Comparison of ENCODE assay signal across 13 cellular contexts in the genomic region with DNA sequence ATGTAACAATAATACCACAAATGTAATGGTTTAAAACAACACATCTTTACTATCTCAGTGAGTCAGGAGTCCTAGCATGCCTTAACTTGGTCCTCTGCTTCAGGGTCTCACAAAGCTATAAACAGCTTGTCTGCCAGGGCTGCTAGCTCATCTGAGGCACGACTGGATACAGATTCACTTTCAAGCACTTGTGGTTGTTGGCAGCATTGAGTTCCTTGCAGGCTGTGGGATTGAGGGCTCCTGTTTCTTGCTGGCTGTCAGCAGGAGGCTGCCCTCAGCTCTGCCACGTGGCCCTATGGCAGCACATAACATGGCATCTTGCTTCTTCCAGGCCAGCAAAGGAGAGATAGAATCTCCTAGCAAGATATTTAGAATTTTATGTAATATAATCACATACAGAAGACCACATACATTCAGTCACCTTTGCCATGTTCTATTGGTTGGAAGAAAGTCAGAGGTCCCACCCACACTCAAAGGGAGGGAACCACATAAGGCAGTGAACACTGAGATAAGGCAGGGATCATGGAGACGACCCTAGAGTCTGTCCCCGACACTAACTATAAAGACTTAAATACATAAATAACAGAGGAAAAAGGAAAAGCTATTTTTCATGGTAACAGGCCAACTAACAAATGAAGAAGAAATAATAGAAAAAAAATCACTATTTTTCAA. TPM values are rescaled to one million over a fixed set of nuclear protein-coding genes. Genes with fewer than 3 reads are reported as not detected.
DNase-seq lines count a peak whose midpoint lies in the region; ATAC-seq and TF ChIP-seq lines count a peak whose summit lies in the region.
"Had no signal": no experiment of that assay in that cellular context is flagged by ENCODE, and none has a peak within 500 bp of the region (broad histone marks: within the 10 kb centered on the region; RNA-seq: fewer than 3 reads in every experiment).

No MANE protein-coding gene starts in this region.

- no peak overlapping the region for H3K18ac ChIP-seq in H9 (ENCODE audit: insufficient read length, low read depth, low read length)

- CTCF ChIA-PET in activated CD8-positive, alpha-beta T cell treated with anti-CD3 and anti-CD28 coated beads, Interleukin-2, amount 10 ng/mL, durations not matched to agents 7 days and 5 days (lab: Charles Lee), result no interaction called here

- no peak overlapping the region for H3K27ac ChIP-seq in ACC112 (ENCODE audit: low read depth, low read length)
- H3K27ac ChIP-seq in H9 (ENCODE audit: insufficient read length, low read depth, low read length), result no peak overlapping the region
- no peak overlapping the region for H3K27ac ChIP-seq in foreskin keratinocyte
- H3K27ac ChIP-seq in WERI-Rb-1, result no peak overlapping the region
- H3K27ac ChIP-seq: vagina had no signal

- H3K23me2 ChIP-seq in H9 (ENCODE audit: insufficient read length, low read depth, low read length, poor library complexity, severe bottlenecking), result peaks cover 3% of the 10 kb centered on the region

- H3K4me2 ChIP-seq in H9 (ENCODE audit: insufficient read depth, insufficient read length, low read length), result no peak overlapping the region

- H3K27me3 ChIP-seq in ACC112 (ENCODE audit: insufficient read depth, low read length) (no peaks in the 10 kb centered on the region), H9 (ENCODE audit: insufficient read depth, low read length) (no peaks in the 10 kb centered on the region), foreskin keratinocyte (no peaks in the 10 kb centered on the region), WERI-Rb-1 (ENCODE audit: insufficient read depth, low read depth, severe bottlenecking) (no peaks in the 10 kb centered on the region)
- H3K27me3 ChIP-seq: vagina had no signal

- no peak overlapping the region for H2BK12ac ChIP-seq in H9 (ENCODE audit: insufficient read length, low read depth, low read length)

- H3K27me3 Mint-ChIP-seq in H9 (ENCODE audit: low read depth), result no peaks in the 10 kb centered on the region
- no peaks in the 10 kb centered on the region for H3K27me3 Mint-ChIP-seq in activated CD8-positive, alpha-beta T cell treated with anti-CD3 and anti-CD28 coated beads, Interleukin-2, amount 10 ng/mL, durations not matched to agents 7 days and 5 days (ENCODE audit: low read depth)
- H3K27me3 Mint-ChIP-seq: progenitor cell of endocrine pancreas had no signal

- POLR2A ChIA-PET in activated CD8-positive, alpha-beta T cell treated with anti-CD3 and anti-CD28 coated beads, Interleukin-2, amount 10 ng/mL, durations not matched to agents 7 days and 5 days (lab: Charles Lee), result no interaction called here

- no peak overlapping the region for H3K9ac ChIP-seq in H9 (ENCODE audit: extremely low read depth, insufficient read length, low read length)

- H3K23ac ChIP-seq in H9 (ENCODE audit: insufficient read length, low read depth, low read length), result no peak overlapping the region

- H3K4ac ChIP-seq in H9 (ENCODE audit: low read depth, low read length), result no peak overlapping the region

- H4K20me1 ChIP-seq in H9 (ENCODE audit: control insufficient read depth, insufficient read depth, insufficient read length), result no peaks in the 10 kb centered on the region

- peak overlapping the region; percentile 55 for H2AFZ ChIP-seq in ACC112 (ENCODE audit: low read length, unreplicated experiment)
- peak overlapping the region; percentile 22 for H2AFZ ChIP-seq in H9 (ENCODE audit: low read length)

- no peak overlapping the region for H2BK120ac ChIP-seq in H9 (ENCODE audit: low read depth, low read length, poor library complexity, severe bottlenecking)

- H3K4me3 Mint-ChIP-seq in H9, result no peak overlapping the region
- H3K4me3 Mint-ChIP-seq in activated CD8-positive, alpha-beta T cell treated with anti-CD3 and anti-CD28 coated beads, Interleukin-2, amount 10 ng/mL, durations not matched to agents 7 days and 5 days, result no peak overlapping the region
- H3K4me3 Mint-ChIP-seq: CD14-positive monocyte had no signal

- no peak overlapping the region for H2AK5ac ChIP-seq in H9 (ENCODE audit: insufficient read length, low read length)

- DNase-seq in H9 (peak; percentile 34), T1000 (lab: John Stamatoyannopoulos, UW) (peak; percentile 5), foreskin keratinocyte (peak; percentile 50 to 89), amygdala (lab: John Stamatoyannopoulos, UW) (no peak), WERI-Rb-1 (no peak)
- no peak for DNase-seq in activated CD8-positive, alpha-beta T cell treated with anti-CD3 and anti-CD28 coated beads, Interleukin-2, amount 10 ng/mL, durations not matched to agents 7 days and 5 days
- DNase-seq: activated CD4-positive, CD25-positive, alpha-beta regulatory T cell; activated gamma-delta T cell had no signal

- H4K5ac ChIP-seq in H9 (ENCODE audit: insufficient read length, low read depth, low read length), result no peak overlapping the region

- H3K9me3 Mint-ChIP-seq in H9, result peaks cover 0 to 3% of the 10 kb centered on the region in 2 experiments; a peak in 2 of 5 replicates
- H3K9me3 Mint-ChIP-seq in activated CD8-positive, alpha-beta T cell treated with anti-CD3 and anti-CD28 coated beads, Interleukin-2, amount 10 ng/mL, durations not matched to agents 7 days and 5 days (ENCODE audit: insufficient read depth), result no peaks in the 10 kb centered on the region
- H3K9me3 Mint-ChIP-seq: CD14-positive monocyte had no signal

- no CpG with 5 or more reads among the region's 4 CpGs for WGBS in H9 (ENCODE audit: extremely low coverage, insufficient read length, low lambda C conversion rate)

- peak; percentile 78 for ATAC-seq in foreskin keratinocyte
- ATAC-seq in activated CD8-positive, alpha-beta T cell treated with anti-CD3 and anti-CD28 coated beads, Interleukin-2, amount 10 ng/mL, durations not matched to agents 7 days and 5 days, result no peak
- no peak for ATAC-seq in HG02623 (IDR thresholded peaks at IDR 0.05; ENCODE audit: unreplicated experiment)

- no peak for TF ChIP-seq CTCF in H9 (conservative IDR thresholded peaks at IDR 0.05)
- no peak for TF ChIP-seq CTCF in foreskin keratinocyte (conservative IDR thresholded peaks at IDR 0.05)
- no peak for TF ChIP-seq CTCF in WERI-Rb-1 (IDR thresholded peaks at IDR 0.05; ENCODE audit: low read depth, low read length)

- 0 out of 7 replicates have a peak overlapping the region, but pooled peaks of 1 of the 3 experiments have one; percentile 10 for H3K27ac Mint-ChIP-seq in H9
- no peak overlapping the region for H3K27ac Mint-ChIP-seq in activated CD8-positive, alpha-beta T cell treated with anti-CD3 and anti-CD28 coated beads, Interleukin-2, amount 10 ng/mL, durations not matched to agents 7 days and 5 days
- H3K27ac Mint-ChIP-seq: CD14-positive monocyte, progenitor cell of endocrine pancreas had no signal

- no peaks in the 10 kb centered on the region for H3K79me1 ChIP-seq in H9 (ENCODE audit: insufficient read depth, low read depth, low read length, poor library complexity, severe bottlenecking)

- no peak overlapping the region for H2BK15ac ChIP-seq in H9 (ENCODE audit: low read depth, low read length)

- H3K4me3 ChIP-seq in ACC112 (ENCODE audit: low read depth, low read length) (no peak overlapping the region), WERI-Rb-1 (ENCODE audit: low read depth, low read length) (no peak overlapping the region)
- H3K4me3 ChIP-seq: vagina had no signal

- H3T11ph ChIP-seq in H9 (ENCODE audit: low read length), result no peak overlapping the region

- H4K91ac ChIP-seq in H9 (ENCODE audit: insufficient read length, low read depth, low read length), result no peak overlapping the region

- H3K36me3 ChIP-seq in ACC112 (ENCODE audit: insufficient read depth, low read length), result no peaks in the 10 kb centered on the region
- no peaks in the 10 kb centered on the region for H3K36me3 ChIP-seq in WERI-Rb-1
- H3K36me3 ChIP-seq: vagina had no signal

- H3K9me3 ChIP-seq in H9 (ENCODE audit: control insufficient read depth, low read depth, low read length) (no peaks in the 10 kb centered on the region), WERI-Rb-1 (ENCODE audit: severe bottlenecking) (no peaks in the 10 kb centered on the region)
- H3K9me3 ChIP-seq: vagina had no signal

- H3K36me3 Mint-ChIP-seq in H9 (ENCODE audit: insufficient read depth in 1 of 3, low read depth in 3 of 3), result peaks cover 0 to 2% (median 0%) of the 10 kb centered on the region in 3 experiments; a peak in 1 of 7 replicates
- no peaks in the 10 kb centered on the region for H3K36me3 Mint-ChIP-seq in activated CD8-positive, alpha-beta T cell treated with anti-CD3 and anti-CD28 coated beads, Interleukin-2, amount 10 ng/mL, durations not matched to agents 7 days and 5 days (ENCODE audit: low read depth)
- H3K36me3 Mint-ChIP-seq: CD14-positive monocyte had no signal

- no peaks in the 10 kb centered on the region for H3K4me1 Mint-ChIP-seq in H9
- no peaks in the 10 kb centered on the region for H3K4me1 Mint-ChIP-seq in activated CD8-positive, alpha-beta T cell treated with anti-CD3 and anti-CD28 coated beads, Interleukin-2, amount 10 ng/mL, durations not matched to agents 7 days and 5 days (ENCODE audit: low read depth)
- H3K4me1 Mint-ChIP-seq: CD14-positive monocyte had no signal

- H2BK20ac ChIP-seq in H9 (ENCODE audit: low read depth, low read length, poor library complexity, severe bottlenecking), result no peak overlapping the region

- H3K56ac ChIP-seq in H9 (ENCODE audit: insufficient read length, low read depth, low read length), result no peak overlapping the region

- no peak overlapping the region for H2BK5ac ChIP-seq in H9 (ENCODE audit: insufficient read length, low read length)

- H3K79me2 ChIP-seq in ACC112 (ENCODE audit: control insufficient read depth, insufficient read depth, low read length, unreplicated experiment) (no peaks in the 10 kb centered on the region), H9 (ENCODE audit: insufficient read depth, low read length) (no peaks in the 10 kb centered on the region)

- no peak overlapping the region for H4K8ac ChIP-seq in H9 (replicated peaks; ENCODE audit: insufficient read length, low read depth, low read length)

- no peak overlapping the region for H3K14ac ChIP-seq in H9 (ENCODE audit: insufficient read depth, low read length)

- H3K4me1 ChIP-seq in ACC112 (ENCODE audit: control insufficient read depth, insufficient read depth, low read length, unreplicated experiment) (peaks cover 5% of the 10 kb centered on the region), H9 (ENCODE audit: insufficient read depth, low read length) (no peaks in the 10 kb centered on the region), foreskin keratinocyte (no peaks in the 10 kb centered on the region)
- H3K4me1 ChIP-seq: vagina had no signal

RNA-seq across cellular contexts. Expression of gene IPP, which starts 18.9 kb away (rescaled TPM):
- total RNA-seq in H9 (2021) (5.4 and 6.3 TPM in 2 replicates), foreskin keratinocyte (9.1 and 9.5 TPM in 2 replicates)
- 3.3 and 3.5 TPM in 2 replicates for polyA plus RNA-seq in foreskin keratinocyte
- total RNA-seq in activated CD8-positive, alpha-beta T cell treated with anti-CD3 and anti-CD28 coated beads, Interleukin-2, amount 10 ng/mL, durations not matched to agents 7 days and 5 days, result 10 to 100 TPM in 1 of 2 experiments, 1 to 10 TPM in 1; 9.2 to 10.4 TPM

RNA-seq across cellular contexts. Expression of gene MAST2, which starts 34.0 kb away (rescaled TPM):
- total RNA-seq in H9 (2021), result 28.8 and 29.7 TPM in 2 replicates
- 17.5 and 21.7 TPM in 2 replicates for total RNA-seq in foreskin keratinocyte
- polyA plus RNA-seq in foreskin keratinocyte, result 12.5 and 13.7 TPM in 2 replicates
- 10 to 100 TPM; 25.7 to 27.9 TPM for total RNA-seq in activated CD8-positive, alpha-beta T cell treated with anti-CD3 and anti-CD28 coated beads, Interleukin-2, amount 10 ng/mL, durations not matched to agents 7 days and 5 days

Comparison
In these comparisons a context has a peak if more than half of its experiments do, and no peak if none do; other contexts are left out.
1. DNase-seq: peak in H9 (single experiment), T1000 (single experiment) and foreskin keratinocyte (2 of 2); none in amygdala (0 of 56), WERI-Rb-1 (single experiment) and activated CD8-positive, alpha-beta T cell treated with anti-CD3 and anti-CD28 coated beads, Interleukin-2, amount 10 ng/mL, durations not matched to agents 7 days and 5 days (single experiment).